ENCODE assay signal across 16 cellular contexts in the genomic region with DNA sequence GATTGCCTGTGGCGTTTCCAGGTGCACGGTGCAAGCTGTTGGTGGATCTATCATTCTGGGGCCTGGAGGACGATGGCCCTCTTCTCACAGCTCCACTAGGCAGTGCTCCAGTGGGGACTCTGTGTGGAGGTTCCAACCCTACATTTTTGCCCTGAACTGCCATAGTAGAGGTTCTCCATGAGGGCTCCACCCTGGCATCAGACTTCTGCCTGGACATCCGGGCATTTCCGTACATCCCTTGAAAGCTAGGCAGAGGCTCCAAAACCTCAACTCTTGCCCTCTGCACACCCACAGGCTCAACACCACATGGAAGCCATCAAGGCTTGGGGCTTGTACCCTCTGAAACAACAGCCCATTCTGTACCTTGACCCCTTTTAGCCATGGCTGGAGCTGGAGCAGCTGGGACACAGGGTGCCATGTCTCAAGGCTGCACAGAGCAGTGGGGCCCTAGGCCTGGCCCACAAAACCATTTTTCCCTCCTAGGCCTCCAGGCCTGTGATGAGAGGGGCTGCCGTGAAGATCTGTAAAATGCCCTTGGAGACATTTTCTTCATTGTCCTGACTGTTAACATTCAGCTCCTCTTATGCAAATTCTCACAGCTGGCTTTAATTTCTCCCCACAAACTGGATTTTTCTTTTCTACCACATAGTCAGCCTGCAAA. TPM values are rescaled to one million over a fixed set of nuclear protein-coding genes. Genes with fewer than 3 reads are reported as not detected.
DNase-seq lines count a peak whose midpoint lies in the region; ATAC-seq and TF ChIP-seq lines count a peak whose summit lies in the region.
"Had no signal": no experiment of that assay in that cellular context is flagged by ENCODE, and none has a peak within 500 bp of the region (broad histone marks: within the 10 kb centered on the region; RNA-seq: fewer than 3 reads in every experiment).

No MANE protein-coding gene starts in this region.

- H3K9me2 ChIP-seq in GM23338 (ENCODE audit: insufficient read depth) (no peaks in the 10 kb centered on the region; the same call in 1 of the 2 replicates), OCI-LY7 (ENCODE audit: insufficient read depth, low read length) (no peaks in the 10 kb centered on the region)

- CTCF ChIA-PET in OCI-LY7 (lab: Charles Lee; ENCODE audit: unreplicated experiment) = no interaction called here

- H3K18ac ChIP-seq in mesendoderm (ENCODE audit: low read length) = no peak overlapping the region

- H3K4me3 ChIP-seq in GM23338 (no peak overlapping the region), OCI-LY7 (ENCODE audit: low read depth, low read length, poor library complexity, severe bottlenecking) (no peak overlapping the region), mesendoderm (ENCODE audit: low read length) (no peak overlapping the region)
- H3K4me3 ChIP-seq: HAP-1 had no signal

- no peak for TF ChIP-seq CTCF in GM23338 (conservative IDR thresholded peaks at IDR 0.05; ENCODE audit: low read depth in 2 of 2)
- TF ChIP-seq CTCF in OCI-LY7 (conservative IDR thresholded peaks at IDR 0.05; ENCODE audit: low read length) = no peak

- H4K20me1 ChIP-seq in GM23338 (replicated peaks; ENCODE audit: insufficient read depth) (no peaks in the 10 kb centered on the region), OCI-LY7 (ENCODE audit: insufficient read depth, low read length) (no peaks in the 10 kb centered on the region)

- H4K8ac ChIP-seq in mesendoderm (ENCODE audit: low read depth, low read length) = no peak overlapping the region

- no peaks in the 10 kb centered on the region for H3K4me1 Mint-ChIP-seq in GM23338

- no peak overlapping the region for H4K5ac ChIP-seq in mesendoderm (ENCODE audit: low read length)

- H3K27ac ChIP-seq in GM23338 (ENCODE audit: low read depth) (no peak overlapping the region), OCI-LY7 (ENCODE audit: low read depth, low read length, poor library complexity, severe bottlenecking) (no peak overlapping the region), mesendoderm (ENCODE audit: low read depth, low read length) (no peak overlapping the region)
- H3K27ac ChIP-seq: 22Rv1 had no signal

- H3F3A ChIP-seq in GM23338 (replicated peaks; ENCODE audit: low read depth) = no peaks in the 10 kb centered on the region

- H3K27ac Mint-ChIP-seq in GM23338 = no peak overlapping the region
- H3K27ac Mint-ChIP-seq: CD4-positive, alpha-beta T cell had no signal

- no peaks in the 10 kb centered on the region for H3K79me1 ChIP-seq in mesendoderm (ENCODE audit: low read length)

- no peaks in the 10 kb centered on the region for H3K79me2 ChIP-seq in GM23338 (replicated peaks; ENCODE audit: insufficient read depth)
- H3K79me2 ChIP-seq in OCI-LY7 (ENCODE audit: insufficient read depth, low read depth, low read length) = no peaks in the 10 kb centered on the region
- H3K79me2 ChIP-seq in mesendoderm (ENCODE audit: control insufficient read depth, insufficient read depth, low read length) = no peaks in the 10 kb centered on the region

- H3K9ac ChIP-seq in mesendoderm (ENCODE audit: low read length) = no peak overlapping the region

- POLR2A ChIA-PET in OCI-LY7 (lab: Charles Lee) = interaction anchor here (0.6 to 0.7 kb wide), 3 partner anchors 11 to 67 kb away, joined by 3 read pairs; no protein-coding TSS in a partner anchor

- H2AK5ac ChIP-seq in mesendoderm (ENCODE audit: low read length) = no peak overlapping the region

- intact Hi-C loops in OCI-LY7 (cut with micrococcal nuclease; ENCODE audit: unreplicated experiment) = no loop called here

- H3K4me1 ChIP-seq in GM23338 (ENCODE audit: insufficient read depth) = no peaks in the 10 kb centered on the region
- H3K4me1 ChIP-seq in OCI-LY7 (ENCODE audit: insufficient read depth, low read length, poor library complexity, severe bottlenecking) = peaks cover 5% of the 10 kb centered on the region
- H3K4me1 ChIP-seq in mesendoderm (ENCODE audit: control insufficient read depth, low read depth, low read length) = no peaks in the 10 kb centered on the region
- H3K4me1 ChIP-seq: HAP-1 had no signal

- peak; percentile 12 for DNase-seq in DMS 273 (lab: John Stamatoyannopoulos, UW; ENCODE audit: unreplicated experiment)
- no peak for DNase-seq in DMS 273 treated with DMSO at 0.1 percent for 48 hours (lab: John Stamatoyannopoulos, UW)
- peak; percentile 12 for DNase-seq in GM23338 (ENCODE audit: low spot score)
- peak; percentile 32 for DNase-seq in OCI-LY7 (ENCODE audit: low spot score)
- peak; percentile 4 for DNase-seq in mesendoderm
- no peak for DNase-seq in activated CD8-positive, alpha-beta memory T cell treated with anti-CD3 and anti-CD28 coated beads, Interleukin-2, amount 50 U/mL, for 48 hours
- DNase-seq in COR-L47 (lab: John Stamatoyannopoulos, UW) = no peak
- DNase-seq: C1 segment of cervical spinal cord; CD4-positive, alpha-beta T cell; Kasumi-1; KBM-7 had no signal

- peaks cover 23% of the 10 kb centered on the region for H3K36me3 Mint-ChIP-seq in GM23338 (ENCODE audit: low read depth)

- no peak for ATAC-seq in GM23338
- ATAC-seq in GM21360 (IDR thresholded peaks at IDR 0.05; ENCODE audit: unreplicated experiment) = no peak

- H3K27me3 ChIP-seq in GM23338 (ENCODE audit: insufficient read depth) (no peaks in the 10 kb centered on the region), mesendoderm (ENCODE audit: insufficient read depth, low read length, poor library complexity) (no peaks in the 10 kb centered on the region)

- no peak overlapping the region for H3K23ac ChIP-seq in mesendoderm (ENCODE audit: low read length)

- no peak overlapping the region for H2BK5ac ChIP-seq in mesendoderm (ENCODE audit: low read length)

- no peak overlapping the region for H3K4me3 Mint-ChIP-seq in GM23338
- H3K4me3 Mint-ChIP-seq: CD4-positive, alpha-beta T cell had no signal

- H3K4me2 ChIP-seq in GM23338 (no peak overlapping the region), OCI-LY7 (ENCODE audit: low read length) (no peak overlapping the region), mesendoderm (ENCODE audit: low read length) (no peak overlapping the region)

- H2AFZ ChIP-seq in GM23338 = no peak overlapping the region
- no peak overlapping the region for H2AFZ ChIP-seq in OCI-LY7 (ENCODE audit: low read length)

- no peaks in the 10 kb centered on the region for H3K27me3 Mint-ChIP-seq in GM23338 (ENCODE audit: insufficient read depth, low read depth, poor library complexity)
- H3K27me3 Mint-ChIP-seq: CD4-positive, alpha-beta T cell had no signal

- H2BK120ac ChIP-seq in mesendoderm (ENCODE audit: low read depth, low read length) = no peak overlapping the region

- H3K36me3 ChIP-seq in GM23338 (ENCODE audit: insufficient read depth) (no peaks in the 10 kb centered on the region), OCI-LY7 (ENCODE audit: insufficient read depth, low read length) (no peaks in the 10 kb centered on the region; the same call in 1 of the 2 replicates), mesendoderm (ENCODE audit: control insufficient read depth, insufficient read depth, low read length) (no peaks in the 10 kb centered on the region)
- H3K36me3 ChIP-seq: HAP-1 had no signal

- no TSS peak for BruUV-seq in OCI-LY7 (replicated peaks; lab: Mats Ljungman, UMichigan)

- peaks cover 21% of the 10 kb centered on the region for H3K9me3 ChIP-seq in OCI-LY7 (ENCODE audit: low read length)

- no peak overlapping the region for H3K4ac ChIP-seq in mesendoderm (ENCODE audit: low read depth, low read length)

- no CpG with 5 or more reads among the region's 6 CpGs for WGBS in mesendoderm (ENCODE audit: extremely low coverage, insufficient coverage, low lambda C conversion rate)

- H3K9me3 Mint-ChIP-seq in GM23338 = peaks cover 36% of the 10 kb centered on the region

- H3K56ac ChIP-seq in mesendoderm (ENCODE audit: low read length) = no peak overlapping the region

- no peak overlapping the region for H2BK15ac ChIP-seq in mesendoderm (replicated peaks; ENCODE audit: low read depth)

TF ChIP-seq in GM23338, 12 proteins besides CTCF, POLR2A, EP300 and RAD21 (continues in another document):
- TF ChIP-seq EZH2 (IDR thresholded peaks at IDR 0.05; ENCODE audit: low read depth, unreplicated experiment) (no peak), NANOG (IDR thresholded peaks at IDR 0.05; ENCODE audit: borderline replicate concordance) (no peak), ZNF331 (CRISPR knock-in tag; IDR thresholded peaks at IDR 0.05; ENCODE audit: low read depth) (no peak), CREB1 (CRISPR knock-in tag; IDR thresholded peaks at IDR 0.05; ENCODE audit: low read depth) (no peak), POLR2AphosphoS5 (IDR thresholded peaks at IDR 0.05; ENCODE audit: low read depth) (no peak), EZH2phosphoT487 (IDR thresholded peaks at IDR 0.05; ENCODE audit: unreplicated experiment) (no peak), ZNF114 (CRISPR knock-in tag; IDR thresholded peaks at IDR 0.05) (no peak)

RNA-seq across cellular contexts. Expression of gene FGL2, which starts 10.0 kb away (rescaled TPM):
- not detected in 2 replicates for total RNA-seq in GM23338 (2014; rRNA removed; shearing (Covaris generic))
- polyA plus RNA-seq in GM23338 (2016; fragmentation: Nextera tagmentation; extraction: Ambion mirVana) = not detected in 2 replicates
- total RNA-seq in OCI-LY7 (2014; rRNA removed; shearing (Covaris generic)) = 0.06 and 0.13 TPM in 2 replicates
- total RNA-seq in OCI-LY7 (2022) = 0.30 and 0.72 TPM in 2 replicates
- polyA plus RNA-seq in mesendoderm (2013, experiment 1 of 2) = 0.01 TPM
- polyA plus RNA-seq in mesendoderm (2013, experiment 2 of 2) = 0.01 TPM
- total RNA-seq: Daoy, H1 had no signal
- polyA plus RNA-seq: H1 had no signal

Comparison
In these comparisons a context has a peak if more than half of its experiments do, and no peak if none do; other contexts are left out.
1. DNase-seq: peak in DMS 273 (single experiment), GM23338 (single experiment), OCI-LY7 (single experiment) and mesendoderm (single experiment); none in DMS 273 treated with DMSO at 0.1 percent for 48 hours (single experiment), activated CD8-positive, alpha-beta memory T cell treated with anti-CD3 and anti-CD28 coated beads, Interleukin-2, amount 50 U/mL, for 48 hours (single experiment) and COR-L47 (single experiment).